22 cellular contexts compared by ENCODE assay signal in the genomic region with DNA sequence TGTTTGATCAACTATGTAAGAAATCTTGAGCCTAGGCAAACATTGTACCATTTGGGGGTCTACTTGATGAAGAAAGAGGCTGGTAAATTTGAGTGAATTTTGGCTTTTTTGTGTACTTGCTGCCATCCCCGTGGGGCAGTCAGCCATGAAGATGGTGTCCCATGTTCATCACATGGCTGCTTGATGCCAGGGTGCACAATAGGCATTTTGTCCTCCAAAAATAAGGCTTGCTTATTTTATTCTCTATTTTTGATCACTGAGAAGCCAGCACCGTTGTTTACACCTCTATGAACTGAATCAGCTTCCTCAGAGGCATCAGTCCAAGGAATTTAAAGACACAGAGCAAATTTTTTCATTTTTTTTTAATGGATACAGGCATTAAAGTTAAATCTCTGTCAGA.
"Had no signal": no experiment of that assay in that cellular context is flagged by ENCODE, and none has a peak within 500 bp of the region (broad histone marks: within the 10 kb centered on the region; RNA-seq: fewer than 3 reads in every experiment).

No MANE protein-coding gene starts in this region.

- H2AFZ ChIP-seq: neural progenitor cell, parathyroid adenoma had no signal

- H3K9me3 ChIP-seq: ovary, psoas muscle, right lobe of liver, sigmoid colon, tibial artery, transverse colon, upper lobe of right lung, uterus had no signal

- FAIRE-seq: small intestine had no signal

- H3K27ac ChIP-seq: neural progenitor cell, ovary, parathyroid adenoma, psoas muscle, right lobe of liver, sigmoid colon, stomach, tibial artery, transverse colon, upper lobe of right lung, uterus had no signal

- H3K4me3 ChIP-seq: neural progenitor cell, ovary, psoas muscle, right lobe of liver, sigmoid colon, stomach, tibial artery, transverse colon, upper lobe of right lung, uterus had no signal

- H3K4me1 ChIP-seq: neural progenitor cell, parathyroid adenoma, psoas muscle, right lobe of liver, sigmoid colon, stomach, tibial artery, transverse colon, upper lobe of right lung, uterus had no signal

- H3K4me2 ChIP-seq: neural progenitor cell had no signal

- H3K9ac ChIP-seq: neural progenitor cell, parathyroid adenoma had no signal

- DNase-seq: natural killer cell; occipital lobe; ovary; posterior cingulate gyrus; psoas muscle; right cardiac atrium; right lobe of liver; sigmoid colon; small intestine; stimulated activated CD4-positive, alpha-beta T cell treated with anti-CD3 and anti-CD28 coated beads, Interleukin-15, amount 100 ng/mL, for 24 hours; stimulated activated CD4-positive, alpha-beta T cell treated with anti-CD3 and anti-CD28 coated beads, Interleukin-2, amount 100 ng/mL, for 24 hours; stimulated activated CD4-positive, alpha-beta T cell treated with anti-CD3 and anti-CD28 coated beads, Interleukin-2, amount 100 ng/mL, for 48 hours; stimulated activated CD4-positive, alpha-beta T cell treated with anti-CD3 and anti-CD28 coated beads, Interleukin-4, amount 100 ng/mL, for 24 hours; stimulated activated naive B cell treated with anti-CD40 and anti-IgM and Interleukin-4, amounts not matched to agents 10 μg/mL and 1 μg/mL and 100 μg/mL, for 72 hours; stimulated activated naive CD4-positive, alpha-beta T cell treated with Interleukin-2 at 50 U/mL for 16 hours; stomach; tibial artery; transverse colon; upper lobe of right lung; uterus had no signal

- H3K36me3 ChIP-seq: neural progenitor cell, ovary, right lobe of liver, sigmoid colon, stomach, tibial artery, transverse colon, upper lobe of right lung, uterus had no signal

- H3K27me3 ChIP-seq: neural progenitor cell, ovary, right lobe of liver, sigmoid colon, stomach, tibial artery, transverse colon, upper lobe of right lung, uterus had no signal

- H3K79me2 ChIP-seq: parathyroid adenoma had no signal
